In genomic region chr2:41907716-41908328, GRCh38 we compare ENCODE assay signal across 21 cellular contexts.
A peak's percentile ranks its signal among the peaks of the same experiment; 100 is the strongest.
DNase-seq lines count a peak whose midpoint lies in the region; ATAC-seq, FAIRE-seq and TF ChIP-seq lines count a peak whose summit lies in the region.
"Had no signal": no experiment of that assay in that cellular context is flagged by ENCODE, and none has a peak within 500 bp of the region (broad histone marks: within the 10 kb centered on the region; RNA-seq: fewer than 3 reads in every experiment).

No MANE protein-coding gene starts in this region.

- no peaks in the 10 kb centered on the region for H3K27me3 ChIP-seq in PC-3 (ENCODE audit: low read length)
- H3K27me3 ChIP-seq in hepatocyte, result no peaks in the 10 kb centered on the region
- no peaks in the 10 kb centered on the region for H3K27me3 ChIP-seq in pancreas
- H3K27me3 ChIP-seq: sigmoid colon had no signal

- H3K9me2 ChIP-seq in PC-3 (replicated peaks; ENCODE audit: low read length), result no peaks in the 10 kb centered on the region
- no peaks in the 10 kb centered on the region for H3K9me2 ChIP-seq in hepatocyte (replicated peaks; ENCODE audit: insufficient read depth)

- WGBS in hepatocyte (ENCODE audit: low lambda C conversion rate, missing lambda C conversion rate), result 49% methylated on average over 8 of the region's 8 CpGs
- 56 to 58% methylated on average over 8 of the region's 8 CpGs for WGBS in pancreas, 2 donors

- no peaks in the 10 kb centered on the region for H3F3A ChIP-seq in PC-3 (ENCODE audit: low read length, unreplicated experiment)

- H4K20me1 ChIP-seq in PC-3 (ENCODE audit: low read length) (no peaks in the 10 kb centered on the region), hepatocyte (ENCODE audit: insufficient read depth, poor library complexity, severe bottlenecking) (no peaks in the 10 kb centered on the region)

- no peak overlapping the region for H3K9ac ChIP-seq in PC-3 (ENCODE audit: low read length)

- DNase-seq in PC-3 (peak; percentile 57), hepatocyte (ENCODE audit: low spot score) (peak; percentile 44), pancreas (no peak), NCI-H2107 (lab: John Stamatoyannopoulos, UW) (no peak)
- DNase-seq: activated CD8-positive, alpha-beta T cell treated with anti-CD3 and anti-CD28 coated beads, Interleukin-2, amount 10 ng/mL, durations not matched to agents 7 days and 5 days; C1 segment of cervical spinal cord; GDM1; naive B cell; NCI-H2081; NCI-H774; Right ventricle myocardium superior; sigmoid colon; stimulated activated naive CD4-positive, alpha-beta T cell had no signal

- peaks cover 19% of the 10 kb centered on the region for H3K4me1 ChIP-seq in PC-3 (ENCODE audit: insufficient read depth, low read length)
- H3K4me1 ChIP-seq in hepatocyte (ENCODE audit: insufficient read depth), result peaks cover 20% of the 10 kb centered on the region
- no peaks in the 10 kb centered on the region for H3K4me1 ChIP-seq in pancreas

- H3K4me3 ChIP-seq in PC-3 (ENCODE audit: low read length), result no peak overlapping the region
- no peak overlapping the region for H3K4me3 ChIP-seq in hepatocyte
- no peak overlapping the region for H3K4me3 ChIP-seq in pancreas
- H3K4me3 ChIP-seq: sigmoid colon had no signal

- H3K4me2 ChIP-seq in PC-3 (ENCODE audit: low read length) (peak overlapping the region; percentile 33; the same call in 1 of the 2 replicates), hepatocyte (peak overlapping the region; percentile 58)

- TF ChIP-seq CTCF in PC-3 (conservative IDR thresholded peaks at IDR 0.05; ENCODE audit: low read depth, low read length), result no peak
- no peak for TF ChIP-seq CTCF in hepatocyte (IDR thresholded peaks at IDR 0.05; ENCODE audit: poor library complexity)
- TF ChIP-seq CTCF in pancreas (IDR thresholded peaks at IDR 0.05), result no peak

- POLR2A ChIA-PET in PC-3 (lab: Charles Lee; ENCODE audit: unreplicated experiment), result no interaction called here

- intact Hi-C loops in PC-3 (cut with micrococcal nuclease) (no loop called here), pancreas (cut with DNase I) (no loop called here)

- H3K36me3 ChIP-seq in PC-3 (ENCODE audit: low read depth, low read length) (no peaks in the 10 kb centered on the region), hepatocyte (replicated peaks; ENCODE audit: insufficient read depth, low read depth) (no peaks in the 10 kb centered on the region), pancreas (no peaks in the 10 kb centered on the region)
- H3K36me3 ChIP-seq: sigmoid colon had no signal

- CTCF ChIA-PET in PC-3 (lab: Charles Lee), result no interaction called here

- BruUV-seq in PC-3 (replicated peaks; lab: Mats Ljungman, UMichigan), result no TSS peak

- H3K27ac ChIP-seq in PC-3 (ENCODE audit: low read length), result no peak overlapping the region
- H3K27ac ChIP-seq in hepatocyte, result peak overlapping the region; percentile 78
- H3K27ac ChIP-seq in pancreas, result peak overlapping the region in 1 of 4 donors; percentile 50
- H3K27ac ChIP-seq: sigmoid colon had no signal

- H2AFZ ChIP-seq in PC-3 (ENCODE audit: low read length), result no peak overlapping the region
- H2AFZ ChIP-seq in hepatocyte, result no peak overlapping the region

- peak; percentile 66 for ATAC-seq in GM18868 (IDR thresholded peaks at IDR 0.05; ENCODE audit: unreplicated experiment)
- ATAC-seq in PC-3, result peak; percentile 63
- ATAC-seq in pancreas, result peak; percentile 21 to 62 (median 47)
- ATAC-seq in HG03135 (IDR thresholded peaks at IDR 0.05; ENCODE audit: unreplicated experiment), result no peak
- no peak for ATAC-seq in HG03469 (IDR thresholded peaks at IDR 0.05; ENCODE audit: unreplicated experiment)
- no peak for ATAC-seq in HG03175 (IDR thresholded peaks at IDR 0.05; ENCODE audit: unreplicated experiment)
- ATAC-seq: activated CD8-positive, alpha-beta T cell treated with anti-CD3 and anti-CD28 coated beads, Interleukin-2, amount 10 ng/mL, durations not matched to agents 7 days and 5 days had no signal

- H3K9me3 ChIP-seq in PC-3 (ENCODE audit: low read length) (no peaks in the 10 kb centered on the region), hepatocyte (ENCODE audit: low read depth) (no peaks in the 10 kb centered on the region), pancreas (no peaks in the 10 kb centered on the region)
- H3K9me3 ChIP-seq: sigmoid colon had no signal

- no peak for FAIRE-seq in pancreas (lab: Jason Lieb, UNC)
- FAIRE-seq: bronchial epithelial cell, GM18507, H1, TTC549 had no signal

- H3K79me2 ChIP-seq in PC-3 (ENCODE audit: low read length), result no peaks in the 10 kb centered on the region
- H3K79me2 ChIP-seq in hepatocyte, result no peaks in the 10 kb centered on the region

Comparison
In these comparisons a context has a peak if more than half of its experiments do, and no peak if none do; other contexts are left out.
1. ATAC-seq: peak in GM18868 (single experiment), PC-3 (single experiment) and pancreas (4 of 4); none in HG03135 (single experiment), HG03469 (single experiment) and HG03175 (single experiment).
2. DNase-seq: peak in PC-3 (single experiment) and hepatocyte (single experiment); none in pancreas (0 of 6) and NCI-H2107 (single experiment).